1 cellular context compared by ENCODE assay signal in the genomic region with DNA sequence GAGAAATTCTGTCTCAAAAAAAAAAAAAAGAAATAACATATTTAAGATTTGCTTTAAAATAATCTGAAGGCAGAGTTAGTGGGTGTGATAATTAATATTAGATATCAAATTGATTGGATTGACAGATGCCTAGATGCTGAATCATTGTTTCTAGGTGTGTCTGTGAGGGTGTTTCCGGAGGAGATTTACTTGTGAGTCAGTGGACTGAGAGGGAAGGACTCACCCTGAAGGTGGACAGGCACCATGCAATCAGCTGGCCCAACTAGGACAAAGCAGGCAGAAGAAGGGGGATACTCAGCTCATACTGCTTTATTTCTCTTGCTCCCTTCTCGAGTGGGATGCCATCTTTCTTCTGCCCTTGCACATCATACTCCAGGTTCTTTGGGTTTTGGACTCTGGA.
TF ChIP-seq lines count a peak whose summit lies in the region.

No MANE protein-coding gene starts in this region.

TF ChIP-seq in A549, 52 proteins besides CTCF, POLR2A, EP300 and RAD21:
- TF ChIP-seq RCOR1 (IDR thresholded peaks at IDR 0.05; ENCODE audit: low read depth, low read length): no peak
- TF ChIP-seq GATA3 (IDR thresholded peaks at IDR 0.05; ENCODE audit: borderline replicate concordance): no peak
- TF ChIP-seq HOXA7 (CRISPR knock-in tag; IDR thresholded peaks at IDR 0.05): no peak
- TF ChIP-seq, protein P1, sequence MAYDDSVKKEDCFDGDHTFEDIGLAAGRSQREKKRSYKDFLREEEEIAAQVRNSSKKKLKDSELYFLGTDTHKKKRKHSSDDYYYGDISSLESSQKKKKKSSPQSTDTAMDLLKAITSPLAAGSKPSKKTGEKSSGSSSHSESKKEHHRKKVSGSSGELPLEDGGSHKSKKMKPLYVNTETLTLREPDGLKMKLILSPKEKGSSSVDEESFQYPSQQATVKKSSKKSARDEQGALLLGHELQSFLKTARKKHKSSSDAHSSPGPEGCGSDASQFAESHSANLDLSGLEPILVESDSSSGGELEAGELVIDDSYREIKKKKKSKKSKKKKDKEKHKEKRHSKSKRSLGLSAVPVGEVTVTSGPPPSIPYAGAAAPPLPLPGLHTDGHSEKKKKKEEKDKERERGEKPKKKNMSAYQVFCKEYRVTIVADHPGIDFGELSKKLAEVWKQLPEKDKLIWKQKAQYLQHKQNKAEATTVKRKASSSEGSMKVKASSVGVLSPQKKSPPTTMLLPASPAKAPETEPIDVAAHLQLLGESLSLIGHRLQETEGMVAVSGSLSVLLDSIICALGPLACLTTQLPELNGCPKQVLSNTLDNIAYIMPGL (CRISPR knock-in tag; IDR thresholded peaks at IDR 0.05; ENCODE audit: borderline replicate concordance): no peak
- no peak for TF ChIP-seq CHD4 (IDR thresholded peaks at IDR 0.05; ENCODE audit: borderline replicate concordance)
- no peak for TF ChIP-seq KDM1A (IDR thresholded peaks at IDR 0.05; ENCODE audit: low read depth)
- TF ChIP-seq NPAS2 (CRISPR knock-in tag; IDR thresholded peaks at IDR 0.05; ENCODE audit: borderline replicate concordance): no peak
- TF ChIP-seq JUN (IDR thresholded peaks at IDR 0.05): no peak
- no peak for TF ChIP-seq CEBPB (IDR thresholded peaks at IDR 0.05)
